ENCODE assay signal across 9 cellular contexts in the genomic region with DNA sequence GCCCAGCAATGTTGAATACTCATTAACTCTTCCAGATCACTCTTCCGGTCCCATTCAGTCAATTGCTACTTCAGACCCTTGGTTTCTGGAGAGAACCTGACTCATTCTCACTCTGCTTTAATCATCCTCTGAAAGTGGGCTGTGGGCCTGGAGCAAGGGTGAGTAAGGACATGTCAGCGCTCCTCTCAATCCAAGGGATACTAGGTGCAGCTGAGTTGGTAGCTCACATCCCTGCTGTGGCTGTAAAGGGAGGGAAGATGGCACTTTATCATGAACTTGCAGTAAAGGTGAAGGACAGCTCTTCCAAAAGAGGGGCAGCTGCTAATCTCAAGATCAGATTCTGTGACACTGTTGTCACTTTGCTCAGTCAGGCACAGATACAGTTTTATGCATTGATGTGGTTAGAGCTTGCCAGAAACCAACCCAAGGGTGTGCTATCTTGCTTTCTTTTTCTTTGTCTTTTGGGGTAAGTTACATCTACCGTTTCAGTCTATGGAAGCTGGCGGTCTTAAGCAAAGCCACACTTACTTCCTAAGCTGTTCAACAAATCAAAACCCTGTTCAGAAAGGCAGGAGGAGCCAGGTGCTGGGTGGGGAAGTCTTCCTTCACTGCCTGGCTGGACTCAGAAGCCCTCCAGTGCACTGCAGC. TPM values are rescaled to one million over a fixed set of nuclear protein-coding genes. Genes with fewer than 3 reads are reported as not detected.
DNase-seq lines count a peak whose midpoint lies in the region; ATAC-seq and FAIRE-seq lines count a peak whose summit lies in the region.
"Had no signal": no experiment of that assay in that cellular context is flagged by ENCODE, and none has a peak within 500 bp of the region (broad histone marks: within the 10 kb centered on the region; RNA-seq: fewer than 3 reads in every experiment).

No MANE protein-coding gene starts in this region.

- DNase-seq in Jurkat, Clone E6-1 (ENCODE audit: low read depth, low spot score): peak; percentile 100
- peak; percentile 45 for DNase-seq in activated naive CD4-positive, alpha-beta T cell treated with anti-CD3 and anti-CD28 coated beads, Interleukin-2, amount 50 U/mL, for 16 hours
- DNase-seq in stimulated activated CD4-positive, alpha-beta T cell treated with anti-CD3 and anti-CD28 coated beads, TNF-alpha, amount 100 ng/mL, for 1 hour (ENCODE audit: low read depth in 3 of 3, low spot score in 1 of 3): peak in 2 of 3 donors; percentile 1 to 8
- no peak for DNase-seq in NCI-H187 treated with DMSO at 0.1 percent for 48 hours (lab: John Stamatoyannopoulos, UW)
- DNase-seq in HTR-8/SVneo (ENCODE audit: insufficient read length, low spot score): no peak
- no peak for DNase-seq in NOMO-1 treated with dmso at 0.1 percent for 144 hours (lab: John Stamatoyannopoulos, UW; ENCODE audit: unreplicated experiment)
- DNase-seq in DMS153 treated with DMSO at 0.1 percent for 48 hours (lab: John Stamatoyannopoulos, UW; ENCODE audit: unreplicated experiment): no peak

- peak; percentile 89 for ATAC-seq in GM19351 (IDR thresholded peaks at IDR 0.05; ENCODE audit: unreplicated experiment)

- no peak for FAIRE-seq in HTR-8/SVneo (lab: Jason Lieb, UNC)

- H3K4me3 ChIP-seq in Jurkat, Clone E6-1 (ENCODE audit: low read length): peak overlapping the region; percentile 38
- H3K4me3 ChIP-seq: lung had no signal

RNA-seq across cellular contexts. Expression of gene NTPCR, which starts 26.5 kb away (rescaled TPM):
- polyA plus RNA-seq in Jurkat, Clone E6-1 (2012; ENCODE audit: insufficient read depth, insufficient read length): 110 TPM

Comparison
In these comparisons a context has a peak if more than half of its experiments do, and no peak if none do; other contexts are left out.
1. DNase-seq: peak in Jurkat, Clone E6-1 (single experiment), activated naive CD4-positive, alpha-beta T cell treated with anti-CD3 and anti-CD28 coated beads, Interleukin-2, amount 50 U/mL, for 16 hours (single experiment) and stimulated activated CD4-positive, alpha-beta T cell treated with anti-CD3 and anti-CD28 coated beads, TNF-alpha, amount 100 ng/mL, for 1 hour (2 of 3); none in NCI-H187 treated with DMSO at 0.1 percent for 48 hours (single experiment), HTR-8/SVneo (single experiment), NOMO-1 treated with dmso at 0.1 percent for 144 hours (single experiment) and DMS153 treated with DMSO at 0.1 percent for 48 hours (single experiment).